In the genomic region with DNA sequence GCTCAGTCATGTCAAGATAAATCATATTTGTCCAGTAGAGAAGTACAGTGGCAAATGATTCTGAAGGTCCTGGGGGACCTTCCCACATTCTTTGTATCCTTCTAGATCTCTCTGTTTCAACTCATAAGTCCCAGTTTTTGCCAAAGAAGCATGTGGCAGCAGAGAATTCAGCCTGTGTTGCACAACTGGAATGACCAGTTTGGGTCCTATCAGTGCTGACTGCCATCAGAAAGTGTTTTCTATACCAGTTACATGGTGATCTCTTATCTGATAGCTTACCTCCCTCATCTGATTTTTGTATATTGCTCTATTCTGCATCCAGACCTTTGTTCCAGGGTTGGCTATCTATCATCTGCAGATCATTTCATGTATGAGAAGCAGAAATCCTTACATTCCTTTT, we compare ENCODE assay signal across 24 cellular contexts. TPM values are rescaled to one million over a fixed set of nuclear protein-coding genes. Genes with fewer than 3 reads are reported as not detected.
"Had no signal": no experiment of that assay in that cellular context is flagged by ENCODE, and none has a peak within 500 bp of the region (broad histone marks: within the 10 kb centered on the region; RNA-seq: fewer than 3 reads in every experiment).

No MANE protein-coding gene starts in this region.

- H3K36me3 ChIP-seq: sigmoid colon, thoracic aorta had no signal

- FAIRE-seq: kidney had no signal

- H3K4me1 ChIP-seq: body of pancreas, left ventricle myocardium inferior, sigmoid colon had no signal

- DNase-seq: activated CD4-positive, alpha-beta T cell treated with anti-CD3 and anti-CD28 coated beads, Interleukin-2, amount 10 ng/mL, durations not matched to agents 24 days and 14 days; activated CD4-positive, CD25-positive, alpha-beta regulatory T cell; activated CD8-positive, alpha-beta T cell treated with anti-CD3 and anti-CD28 coated beads for 36 hours; activated naive CD4-positive, alpha-beta T cell treated with Interleukin-2 at 50 U/mL for 16 hours; activated naive CD8-positive, alpha-beta T cell treated with anti-CD3 and anti-CD28 coated beads, Interleukin-2, amount 10 ng/mL, durations not matched to agents 7 days and 5 days; activated T-cell treated with anti-CD3 and anti-CD28 coated beads, Interleukin-2, amount 50 U/mL, for 1 hour; amygdala; body of pancreas; caudate nucleus; foreskin melanocyte; glutamatergic neuron; hypothalamus; kidney; left ventricle myocardium inferior; naive thymus-derived CD8-positive, alpha-beta T cell; sigmoid colon; stimulated activated CD4-positive, alpha-beta T cell treated with anti-CD3 and anti-CD28 coated beads, Interleukin-4, amount 100 ng/mL, for 4 hours had no signal

- H3K27me3 ChIP-seq: body of pancreas, sigmoid colon had no signal

- H3K9me3 ChIP-seq: body of pancreas, left ventricle myocardium inferior, sigmoid colon, thoracic aorta had no signal

- ATAC-seq: activated CD8-positive, alpha-beta T cell treated with anti-CD3 and anti-CD28 coated beads for 36 hours; body of pancreas; naive thymus-derived CD8-positive, alpha-beta T cell; stimulated activated memory B cell treated with anti-CD40 and anti-IgM and Interleukin-4, amounts not matched to agents 10 μg/mL and 1 μg/mL and 100 μg/mL, for 72 hours had no signal

- H3K4me3 ChIP-seq: body of pancreas, left ventricle myocardium inferior, sigmoid colon, thoracic aorta had no signal

- H3K27ac ChIP-seq: body of pancreas, epithelial cell of prostate, left ventricle myocardium inferior, sigmoid colon, thoracic aorta had no signal

RNA-seq across cellular contexts. Expression of a gene that starts 28.9 kb away (rescaled TPM):
- total RNA-seq: activated CD4-positive, alpha-beta T cell treated with anti-CD3 and anti-CD28 coated beads, Interleukin-2, amount 10 ng/mL, durations not matched to agents 24 days and 14 days; activated CD8-positive, alpha-beta T cell treated with anti-CD3 and anti-CD28 coated beads for 36 hours; activated naive CD8-positive, alpha-beta T cell treated with anti-CD3 and anti-CD28 coated beads, Interleukin-2, amount 10 ng/mL, durations not matched to agents 7 days and 5 days; activated T-helper 2 cell treated with anti-CD3 and anti-CD28 coated beads, Interferon-gamma antibody, Interleukin-2, Interleukin-4, amounts not matched to agents 10 μg/mL and 5 μg/mL and 100 μg/mL, durations not matched to agents 14 hours and 24 hours and 36 hours; body of pancreas; dermis microvascular lymphatic vessel endothelial cell; kidney; left ventricle myocardium inferior; naive thymus-derived CD8-positive, alpha-beta T cell; osteocyte; sigmoid colon; thoracic aorta; urinary bladder had no signal
- polyA plus RNA-seq: naive thymus-derived CD8-positive, alpha-beta T cell; sigmoid colon; urinary bladder had no signal
